8 cellular contexts compared by ENCODE assay signal in the genomic region with DNA sequence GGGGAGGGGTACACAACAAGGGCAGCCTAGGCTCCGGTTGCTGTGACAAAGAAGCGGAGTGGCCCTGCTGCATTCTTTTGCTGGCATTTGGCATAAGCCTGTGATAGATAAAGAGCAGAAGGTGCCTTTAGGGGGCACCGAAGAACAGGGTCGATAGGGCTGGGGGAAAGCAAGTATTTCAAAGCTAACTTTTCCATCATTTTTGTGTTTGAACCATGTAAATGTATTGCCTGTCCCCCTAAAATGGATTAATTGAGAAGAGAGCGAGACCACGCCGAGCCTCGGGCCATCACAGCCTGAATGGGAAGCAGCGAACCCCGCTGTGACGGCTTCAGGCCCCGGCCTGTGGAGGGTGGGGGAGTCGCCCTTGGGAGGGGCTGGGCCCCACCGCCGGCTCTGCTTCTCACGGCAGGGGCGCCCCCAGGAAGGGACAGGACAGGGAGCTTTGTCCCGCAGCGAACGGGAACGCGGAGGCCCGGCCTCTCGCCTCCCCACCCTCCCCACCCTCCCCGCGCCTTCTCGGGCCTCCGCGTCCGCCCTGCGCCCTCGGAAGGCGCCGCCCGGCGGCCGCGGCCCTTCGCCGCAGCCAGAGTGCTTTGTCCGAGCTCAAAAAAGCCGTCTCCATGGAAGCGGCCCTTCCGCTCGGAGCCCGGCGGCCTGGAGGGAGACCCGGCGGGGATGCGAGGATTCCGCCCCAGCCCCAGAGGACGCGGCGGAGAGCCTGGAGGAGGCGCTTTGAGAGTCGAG. TPM values are rescaled to one million over a fixed set of nuclear protein-coding genes. Genes with fewer than 3 reads are reported as not detected.
DNase-seq lines count a peak whose midpoint lies in the region; TF ChIP-seq lines count a peak whose summit lies in the region.

No MANE protein-coding gene starts in this region.

- BruUV-seq in MCF 10A (replicated peaks; lab: Mats Ljungman, UMichigan), result no TSS peak

- H3K27me3 Mint-ChIP-seq in MCF 10A (ENCODE audit: insufficient read depth, unreplicated experiment), result no peaks in the 10 kb centered on the region
- peaks cover 2 to 40% (median 18%) of the 10 kb centered on the region in 3 donors for H3K27me3 Mint-ChIP-seq in immature natural killer cell (ENCODE audit: low read depth in 3 of 3)

- DNase-seq in Daoy (ENCODE audit: low read depth) (peak; percentile 74), NCI-H1092 (lab: John Stamatoyannopoulos, UW) (peak; percentile 50), MCF 10A (ENCODE audit: unreplicated experiment) (peak; percentile 28), immature natural killer cell (no peak), NOMO-1 treated with dmso at 0.1 percent for 144 hours (lab: John Stamatoyannopoulos, UW; ENCODE audit: unreplicated experiment) (no peak)
- DNase-seq in stimulated activated naive CD4-positive, alpha-beta T cell treated with Interleukin-2 at 50 U/mL for 16 hours (lab: John Stamatoyannopoulos, UW), result no peak
- no peak for DNase-seq in activated CD4-positive, alpha-beta T cell treated with anti-CD3 and anti-CD28 coated beads, Interleukin-2, amount 50 U/mL, for 4 hours

- intact Hi-C loops in MCF 10A (cut with micrococcal nuclease), result no loop called here

- H3K27me3 ChIP-seq in skeletal muscle tissue (ENCODE audit: control insufficient read depth in 3 of 3, insufficient read depth in 3 of 3, low read length in 3 of 3), result peaks cover 0 to 11% (median 8%) of the 10 kb centered on the region in 3 donors

- peak; percentile 9 for TF ChIP-seq CTCF in MCF 10A (IDR thresholded peaks at IDR 0.05; ENCODE audit: unreplicated experiment)

- H3K27ac Mint-ChIP-seq in MCF 10A (ENCODE audit: low read depth, unreplicated experiment) (no peak overlapping the region), immature natural killer cell (no peak overlapping the region)

- peaks cover 22% of the 10 kb centered on the region for H3K4me1 Mint-ChIP-seq in MCF 10A (ENCODE audit: insufficient read depth, unreplicated experiment)
- H3K4me1 Mint-ChIP-seq in immature natural killer cell, result peaks cover 0 to 5% of the 10 kb centered on the region in 2 donors

- H3K36me3 Mint-ChIP-seq in MCF 10A (ENCODE audit: insufficient read depth, unreplicated experiment) (no peaks in the 10 kb centered on the region), immature natural killer cell (no peaks in the 10 kb centered on the region)

- H3K9me3 Mint-ChIP-seq in MCF 10A (ENCODE audit: unreplicated experiment), result peaks cover 8% of the 10 kb centered on the region
- H3K9me3 Mint-ChIP-seq in immature natural killer cell, result peaks cover 0 to 1% (median 0%) of the 10 kb centered on the region in 6 donors

- H3K36me3 ChIP-seq in skeletal muscle tissue (ENCODE audit: control insufficient read depth in 3 of 3, insufficient read depth in 3 of 3, low read length in 3 of 3), result no peaks in the 10 kb centered on the region

- no peak overlapping the region for H3K27ac ChIP-seq in skeletal muscle tissue (ENCODE audit: low read depth, low read length)

- peaks cover 17 to 21% (median 19%) of the 10 kb centered on the region in 3 donors for H3K4me1 ChIP-seq in skeletal muscle tissue (ENCODE audit: control insufficient read depth in 3 of 3, insufficient read depth in 3 of 3, low read length in 3 of 3)

- H3K9me3 ChIP-seq in skeletal muscle tissue (ENCODE audit: control insufficient read depth in 3 of 3, low read length in 3 of 3), result no peaks in the 10 kb centered on the region

- H3K4me3 ChIP-seq in skeletal muscle tissue (ENCODE audit: low read length in 3 of 3), result peak overlapping the region; percentile 59 to 81 (median 68)

- peak overlapping the region; percentile 64 to 82 (median 71) for H3K9ac ChIP-seq in skeletal muscle tissue (ENCODE audit: low read depth in 1 of 3, low read length in 3 of 3)

- no peak overlapping the region for H3K4me3 Mint-ChIP-seq in MCF 10A (ENCODE audit: unreplicated experiment)
- peak overlapping the region in 4 of 5 donors; percentile 40 to 71 (median 50) for H3K4me3 Mint-ChIP-seq in immature natural killer cell

- POLR2A ChIA-PET in MCF 10A (lab: Yijun Ruan, JAX), result no interaction called here

- CTCF ChIA-PET in MCF 10A (lab: Yijun Ruan, JAX), result no interaction called here

RNA-seq across cellular contexts. Expression of gene ALDH1L1, which starts 32.4 kb away (rescaled TPM):
- 0.11 TPM in 1 of 2 replicates, not detected in the other for total RNA-seq in Daoy (2014; rRNA removed; shearing (Covaris generic))
- 1.5 and 1.9 TPM in 2 replicates for total RNA-seq in MCF 10A (2022)
- polyA plus RNA-seq in immature natural killer cell, result not detected
- total RNA-seq in skeletal muscle tissue, result 2.6 TPM

Comparison
In these comparisons a context has a peak if more than half of its experiments do, and no peak if none do; other contexts are left out.
1. DNase-seq: peak in Daoy (single experiment), NCI-H1092 (single experiment) and MCF 10A (single experiment); none in immature natural killer cell (0 of 3), stimulated activated naive CD4-positive, alpha-beta T cell treated with Interleukin-2 at 50 U/mL for 16 hours (single experiment), activated CD4-positive, alpha-beta T cell treated with anti-CD3 and anti-CD28 coated beads, Interleukin-2, amount 50 U/mL, for 4 hours (0 of 2) and NOMO-1 treated with dmso at 0.1 percent for 144 hours (single experiment).